In the genomic region with DNA sequence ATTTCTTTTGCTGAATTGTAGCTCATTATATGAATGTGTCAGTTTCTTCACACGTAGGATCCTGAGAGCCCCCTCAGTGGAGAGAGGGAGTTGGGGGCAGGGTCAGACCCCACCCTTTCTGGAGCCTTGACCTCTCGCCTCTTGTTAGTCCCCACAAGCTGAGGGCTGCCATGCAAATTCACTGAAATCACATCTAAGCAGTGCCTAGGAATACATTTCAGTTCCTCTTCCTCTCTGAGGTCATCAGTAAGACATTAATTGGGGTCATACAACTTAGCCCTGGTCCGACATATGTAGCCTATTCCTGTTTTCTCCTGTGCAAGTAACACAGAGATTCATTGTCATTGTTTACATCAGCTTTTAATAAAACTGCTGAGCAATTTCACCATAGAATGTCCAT, we compare ENCODE assay signal across 22 cellular contexts. TPM values are rescaled to one million over a fixed set of nuclear protein-coding genes. Genes with fewer than 3 reads are reported as not detected.
DNase-seq lines count a peak whose midpoint lies in the region; ATAC-seq and TF ChIP-seq lines count a peak whose summit lies in the region.
"Had no signal": no experiment of that assay in that cellular context is flagged by ENCODE, and none has a peak within 500 bp of the region (broad histone marks: within the 10 kb centered on the region; RNA-seq: fewer than 3 reads in every experiment).

No MANE protein-coding gene starts in this region.

- H3K4me1 Mint-ChIP-seq in HFFc6 (ENCODE audit: low read depth) (peaks cover 49% of the 10 kb centered on the region), T-cell (peaks cover 39 to 48% (median 45%) of the 10 kb centered on the region in 3 donors)
- H3K4me1 Mint-ChIP-seq in central memory CD8-positive, alpha-beta T cell = peaks cover 41% of the 10 kb centered on the region

- POLR2A ChIA-PET in T-cell (lab: Charles Lee) = no interaction called here

- CTCF ChIA-PET in T-cell (lab: Charles Lee) = interaction anchor here in 1 of 2 donors (0.7 kb wide), 1 partner anchor 848 kb away, joined by 3 read pairs; no protein-coding TSS in a partner anchor

- no peak for ATAC-seq in central memory CD8-positive, alpha-beta T cell (replicated peaks; ENCODE audit: extremely low read depth, poor library complexity, severe bottlenecking)
- ATAC-seq in T-cell (replicated peaks in 1 of 4) = no peak
- ATAC-seq: activated T-cell treated with anti-CD3 and anti-CD28 coated beads, Interleukin-2, amount 50 U/mL, for 72 hours; esophagus mucosa; gastrocnemius medialis had no signal

- DNase-seq in GM12865 (ENCODE audit: low read depth) (peak; percentile 69), HFFc6 (no peak), substantia nigra (lab: John Stamatoyannopoulos, UW) (no peak), T-cell (no peak), HuH-7 (ENCODE audit: low spot score) (no peak), LoVo (ENCODE audit: low spot score) (no peak)
- DNase-seq in central memory CD8-positive, alpha-beta T cell (ENCODE audit: low spot score in 2 of 2) = no peak
- no peak for DNase-seq in activated CD4-positive, alpha-beta T cell treated with anti-CD3 and anti-CD28 coated beads for 4 hours
- DNase-seq: activated CD4-positive, alpha-beta T cell treated with anti-CD3 and anti-CD28 coated beads for 1 hour; activated T-cell treated with anti-CD3 and anti-CD28 coated beads, Interleukin-2, amount 50 U/mL, for 72 hours; DMS79; effector CD8-positive, alpha-beta T cell; gastrocnemius medialis; NCI-H1105 treated with DMSO at 0.1 percent for 48 hours; NCI-H2081 treated with DMSO at 0.1 percent for 48 hours; NK-92 treated with Interleukin-12 subunit alpha and Interleukin-12 subunit beta, amount 100 ng/mL, for 24 hours; occipital lobe; T1000; thyroid gland had no signal

- peak overlapping the region; percentile 16 for H3K27ac ChIP-seq in substantia nigra (ENCODE audit: low read depth, low read length, poor library complexity, severe bottlenecking)
- H3K27ac ChIP-seq: gastrocnemius medialis, KMS-11, thyroid gland had no signal

- peak overlapping the region; percentile 36; the same call in 1 of the 2 replicates for H3K27ac Mint-ChIP-seq in HFFc6
- H3K27ac Mint-ChIP-seq in central memory CD8-positive, alpha-beta T cell (ENCODE audit: low read depth) = peak overlapping the region; percentile 32
- H3K27ac Mint-ChIP-seq in T-cell = peak overlapping the region in 1 of 2 donors; percentile 22
- H3K27ac Mint-ChIP-seq: activated naive CD4-positive, alpha-beta T cell treated with anti-CD3 and anti-CD28 coated beads, Interleukin-2, amount 50 U/mL, for 24 hours; activated T-cell treated with anti-CD3 and anti-CD28 coated beads, Interleukin-2, amount 50 U/mL, for 72 hours had no signal

- H3K27me3 Mint-ChIP-seq in HFFc6 (ENCODE audit: insufficient read depth) = no peaks in the 10 kb centered on the region; the same call in none of the 2 replicates
- H3K27me3 Mint-ChIP-seq in central memory CD8-positive, alpha-beta T cell = no peaks in the 10 kb centered on the region
- H3K27me3 Mint-ChIP-seq in T-cell = no peaks in the 10 kb centered on the region
- H3K27me3 Mint-ChIP-seq: activated naive CD4-positive, alpha-beta T cell treated with anti-CD3 and anti-CD28 coated beads, Interleukin-2, amount 50 U/mL, for 24 hours had no signal

- TF ChIP-seq CTCF in GM12865 (IDR thresholded peaks at IDR 0.05; ENCODE audit: insufficient read depth, low read depth, low read length, missing control alignments) (no peak), HFFc6 (IDR thresholded peaks at IDR 0.05) (no peak)

- no peak overlapping the region for H3K4me3 Mint-ChIP-seq in HFFc6
- no peak overlapping the region for H3K4me3 Mint-ChIP-seq in central memory CD8-positive, alpha-beta T cell
- no peak overlapping the region for H3K4me3 Mint-ChIP-seq in T-cell
- H3K4me3 Mint-ChIP-seq: activated naive CD4-positive, alpha-beta T cell treated with anti-CD3 and anti-CD28 coated beads, Interleukin-2, amount 50 U/mL, for 24 hours; activated T-cell treated with anti-CD3 and anti-CD28 coated beads, Interleukin-2, amount 50 U/mL, for 72 hours had no signal

- H3K9me3 Mint-ChIP-seq in HFFc6 (no peaks in the 10 kb centered on the region), T-cell (peaks cover 0 to 4% (median 0%) of the 10 kb centered on the region in 3 donors)
- no peaks in the 10 kb centered on the region for H3K9me3 Mint-ChIP-seq in central memory CD8-positive, alpha-beta T cell
- H3K9me3 Mint-ChIP-seq: activated naive CD4-positive, alpha-beta T cell treated with anti-CD3 and anti-CD28 coated beads, Interleukin-2, amount 50 U/mL, for 24 hours; activated T-cell treated with anti-CD3 and anti-CD28 coated beads, Interleukin-2, amount 50 U/mL, for 72 hours had no signal

- no peak overlapping the region for H3K4me3 ChIP-seq in GM12865 (ENCODE audit: low read depth, low read length)
- H3K4me3 ChIP-seq: gastrocnemius medialis, thyroid gland had no signal

- peaks cover 26% of the 10 kb centered on the region for H3K36me3 Mint-ChIP-seq in HFFc6 (ENCODE audit: low read depth)
- peaks cover 55% of the 10 kb centered on the region for H3K36me3 Mint-ChIP-seq in central memory CD8-positive, alpha-beta T cell (ENCODE audit: insufficient read depth)
- peaks cover 35% of the 10 kb centered on the region for H3K36me3 Mint-ChIP-seq in T-cell

RNA-seq across cellular contexts. Expression of gene MYO9B, which starts 30.0 kb away (rescaled TPM):
- 10 to 100 TPM; 81.2 to 89.0 (median 83.4) TPM for total RNA-seq in HFFc6 (2021; fragmentation: NEBNext Ultra II Directional; extraction: Animal tissue kit (Norgen Biotek cat#: 25700))
- 100 to 1,000 TPM; 185 to 220 (median 202) TPM for total RNA-seq in T-cell

RNA-seq across cellular contexts. Expression of gene HAUS8, which starts 30.3 kb away (rescaled TPM):
- 10 to 100 TPM in 5 of 6 experiments, 1 to 10 TPM in 1; 7.6 to 13.2 (median 12.2) TPM for total RNA-seq in HFFc6 (2021; fragmentation: NEBNext Ultra II Directional; extraction: Animal tissue kit (Norgen Biotek cat#: 25700))
- 10 to 100 TPM; 16.6 to 20.4 (median 19.3) TPM for total RNA-seq in T-cell
